Comparison of ENCODE assay signal across 7 cellular contexts in the genomic region with DNA sequence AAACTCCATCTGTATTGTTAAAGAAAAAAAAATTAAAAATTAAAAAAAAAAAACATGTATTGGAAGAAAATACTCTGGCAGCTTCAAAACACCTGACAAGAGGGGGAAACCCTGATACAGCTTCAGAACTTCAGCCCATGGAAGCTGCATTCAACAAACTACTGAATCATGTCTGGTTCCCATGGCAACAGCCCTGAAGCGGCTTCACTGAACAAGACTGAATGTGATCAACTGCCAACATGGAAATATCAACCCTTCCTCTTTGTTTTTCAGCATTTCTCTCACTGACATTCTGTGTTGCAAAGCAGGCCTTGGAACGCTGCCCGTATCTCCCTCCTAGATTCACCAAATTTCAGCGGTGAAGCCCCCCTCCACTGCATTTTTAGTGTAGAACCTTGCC. TPM values are rescaled to one million over a fixed set of nuclear protein-coding genes. Genes with fewer than 3 reads are reported as not detected.
DNase-seq lines count a peak whose midpoint lies in the region; ATAC-seq and TF ChIP-seq lines count a peak whose summit lies in the region.

No MANE protein-coding gene starts in this region.

- H3K4me1 ChIP-seq in neural progenitor cell: no peaks in the 10 kb centered on the region
- peaks cover 5 to 8% of the 10 kb centered on the region in 2 donors for H3K4me1 ChIP-seq in uterus

- peak; percentile 64 for DNase-seq in NCI-H1092 treated with DMSO at 0.1 percent for 48 hours (lab: John Stamatoyannopoulos, UW)
- peak; percentile 13 for DNase-seq in activated T-cell treated with anti-CD3 and anti-CD28 coated beads for 1 hour (ENCODE audit: low read depth)
- DNase-seq in fibroblast of gingiva (ENCODE audit: low read depth): peak; percentile 92
- DNase-seq in neural progenitor cell (ENCODE audit: low spot score): no peak
- peak; percentile 67 to 78 for DNase-seq in uterus
- no peak for DNase-seq in OCI-M2 (lab: John Stamatoyannopoulos, UW; ENCODE audit: unreplicated experiment)

- ATAC-seq in GM19043 (IDR thresholded peaks at IDR 0.05; ENCODE audit: low read depth, unreplicated experiment): peak; percentile 54

- H3K9ac ChIP-seq in neural progenitor cell: no peak overlapping the region

- H3K27ac ChIP-seq in neural progenitor cell (no peak overlapping the region), uterus (peak overlapping the region; percentile 78 to 80)

- intact Hi-C loops in uterus (cut with DNase I; ENCODE audit: low total_unique reads): no loop called here

- no peaks in the 10 kb centered on the region for H4K20me1 ChIP-seq in neural progenitor cell (ENCODE audit: low read depth)

- H2AFZ ChIP-seq in neural progenitor cell (replicated peaks): no peak overlapping the region

- H3K27me3 Mint-ChIP-seq in neural progenitor cell (ENCODE audit: insufficient read depth, low read depth): peaks cover 8% of the 10 kb centered on the region

- H3F3A ChIP-seq in neural progenitor cell (ENCODE audit: low read depth): no peaks in the 10 kb centered on the region

- H3K4me3 Mint-ChIP-seq in neural progenitor cell: no peak overlapping the region

- H3K4me3 ChIP-seq in neural progenitor cell (no peak overlapping the region), uterus (no peak overlapping the region)

- H3K4me1 Mint-ChIP-seq in neural progenitor cell: peaks cover 21% of the 10 kb centered on the region

- H3K9me3 Mint-ChIP-seq in neural progenitor cell: no peaks in the 10 kb centered on the region

- TF ChIP-seq CTCF in neural progenitor cell (IDR thresholded peaks at IDR 0.05) (no peak), uterus (IDR thresholded peaks at IDR 0.05) (no peak)

- H3K27ac Mint-ChIP-seq in neural progenitor cell: peak overlapping the region; percentile 95

- H3K27me3 ChIP-seq in neural progenitor cell: no peaks in the 10 kb centered on the region
- no peaks in the 10 kb centered on the region for H3K27me3 ChIP-seq in uterus

- no peaks in the 10 kb centered on the region for H3K9me3 ChIP-seq in neural progenitor cell (ENCODE audit: low read depth)
- no peaks in the 10 kb centered on the region for H3K9me3 ChIP-seq in uterus

- H3K36me3 Mint-ChIP-seq in neural progenitor cell: no peaks in the 10 kb centered on the region

- no peak overlapping the region for H3K4me2 ChIP-seq in neural progenitor cell

- H3K79me2 ChIP-seq in neural progenitor cell (ENCODE audit: low read depth): no peaks in the 10 kb centered on the region

- H3K36me3 ChIP-seq in neural progenitor cell (no peaks in the 10 kb centered on the region), uterus (no peaks in the 10 kb centered on the region)

- no peak for TF ChIP-seq POLR2A in uterus (IDR thresholded peaks at IDR 0.05)

RNA-seq across cellular contexts. Expression of a gene that starts 48.1 kb away (rescaled TPM):
- 33.3 and 57.3 TPM in 2 replicates for total RNA-seq in neural progenitor cell (ENCODE audit: low replicate concordance)
- 10 to 100 TPM; 10.8 to 78.9 (median 36.3) TPM for total RNA-seq in uterus

Comparison
In these comparisons a context has a peak if more than half of its experiments do, and no peak if none do; other contexts are left out.
1. DNase-seq: peak in NCI-H1092 treated with DMSO at 0.1 percent for 48 hours (single experiment), activated T-cell treated with anti-CD3 and anti-CD28 coated beads for 1 hour (single experiment), fibroblast of gingiva (single experiment) and uterus (2 of 2); none in neural progenitor cell (single experiment) and OCI-M2 (single experiment).